In genomic region chr1:236009857-236010256, GRCh38 we compare ENCODE assay signal across 1 cellular context.
TF ChIP-seq lines count a peak whose summit lies in the region.

No MANE protein-coding gene starts in this region.

TF ChIP-seq in endothelial cell of umbilical vein, 7 proteins besides CTCF, POLR2A, EP300 and RAD21 (continued from another document):
- TF ChIP-seq JUN (IDR thresholded peaks at IDR 0.05; ENCODE audit: borderline replicate concordance, insufficient read depth, insufficient read length, low read depth) = peak; percentile 65
